Comparison of ENCODE assay signal across 13 cellular contexts in genomic region chr16:22188267-22188594, GRCh38. TPM values are rescaled to one million over a fixed set of nuclear protein-coding genes. Genes with fewer than 3 reads are reported as not detected.
DNase-seq lines count a peak whose midpoint lies in the region; ATAC-seq, FAIRE-seq and TF ChIP-seq lines count a peak whose summit lies in the region.
"Had no signal": no experiment of that assay in that cellular context is flagged by ENCODE, and none has a peak within 500 bp of the region (broad histone marks: within the 10 kb centered on the region; RNA-seq: fewer than 3 reads in every experiment).

No MANE protein-coding gene starts in this region.

- BruUV-seq in K562 (replicated peaks; lab: Mats Ljungman, UMichigan) = no TSS peak

- H3K27ac ChIP-seq in BLaER1 treated with 17β-estradiol and CSF1 and Interleukin-3, amounts not matched to agents 10 nM and 100 nM = peak overlapping the region in 3 of 11 experiments; percentile 74 to 79 (median 76); a peak in 1 of 22 replicates
- H3K27ac ChIP-seq in K562 (ENCODE audit: extremely low read depth, low read depth, low read length) = no peak overlapping the region
- H3K27ac ChIP-seq: brain microvascular endothelial cell, SJCRH30 had no signal

- DNase-seq in GM12891 (ENCODE audit: insufficient read length, low spot score) = no peak
- no peak for DNase-seq in K562 (ENCODE audit: extremely low read depth in 1 of 4, low spot score in 3 of 4)
- no peak for DNase-seq in natural killer cell treated with Interleukin-12 subunit alpha and Interleukin-12 subunit beta and Interleukin-15 and Interleukin-18, amount 100 ng/mL, for 72 hours (ENCODE audit: low spot score)
- no peak for DNase-seq in HK-2 (ENCODE audit: unreplicated experiment)
- no peak for DNase-seq in cerebellar nuclear complex (lab: John Stamatoyannopoulos, UW)
- DNase-seq in RCC 7860 (ENCODE audit: low spot score) = no peak

- intact Hi-C loops in K562 (cut with micrococcal nuclease) = loop anchor here (5.0 kb wide), 2 partner anchors 91 to 236 kb away; partner anchors contain the start of gene UQCRC2

- H3K4me3 ChIP-seq in BLaER1 treated with 17β-estradiol and CSF1 and Interleukin-3, amounts not matched to agents 10 nM and 100 nM = no peak overlapping the region
- H3K4me3 ChIP-seq in K562 = no peak overlapping the region
- H3K4me3 ChIP-seq: SJCRH30 had no signal

- POLR2A ChIA-PET in K562 (lab: Yijun Ruan, JAX) = interaction anchor here (0.5 to 1.3 kb wide), 6 partner anchors 8 to 574 kb away, joined by 3 to 4 read pairs (median 3); no protein-coding TSS in a partner anchor

- H3K9me3 Mint-ChIP-seq in natural killer cell treated with Interleukin-12 subunit alpha and Interleukin-12 subunit beta and Interleukin-15 and Interleukin-18, amount 100 ng/mL, for 72 hours = no peaks in the 10 kb centered on the region

- peak overlapping the region in 9 of 11 experiments; percentile 3 to 98 (median 95); a peak in 13 of 22 replicates for H3K4me2 ChIP-seq in BLaER1 treated with 17β-estradiol and CSF1 and Interleukin-3, amounts not matched to agents 10 nM and 100 nM
- H3K4me2 ChIP-seq in K562 (ENCODE audit: insufficient read depth, low read length) = no peak overlapping the region

- CTCF ChIA-PET in K562 (lab: Yijun Ruan, JAX; ENCODE audit: low intra/inter-chr PET ratio) = interaction anchor here (0.7 to 1.7 kb wide), 5 partner anchors 182 to 1028 kb away, joined by 3 to 10 read pairs (median 3); partner anchors contain the start of gene PDZD9

- peaks cover 28 to 38% of the 10 kb centered on the region in 2 donors for H3K4me1 Mint-ChIP-seq in natural killer cell treated with Interleukin-12 subunit alpha and Interleukin-12 subunit beta and Interleukin-15 and Interleukin-18, amount 100 ng/mL, for 72 hours (ENCODE audit: low read depth in 2 of 2)

- peaks cover 0 to 8% (median 0%) of the 10 kb centered on the region in 11 experiments; a peak in 1 of 22 replicates for H4K20me1 ChIP-seq in BLaER1 treated with 17β-estradiol and CSF1 and Interleukin-3, amounts not matched to agents 10 nM and 100 nM
- H4K20me1 ChIP-seq in K562 (replicated peaks; ENCODE audit: control insufficient read depth, insufficient read depth, low read length) = no peaks in the 10 kb centered on the region; the same call in 1 of the 2 replicates

- no peaks in the 10 kb centered on the region for H3K9me3 ChIP-seq in BLaER1 treated with 17β-estradiol and CSF1 and Interleukin-3, amounts not matched to agents 10 nM and 100 nM (replicated peaks in 1 of 11)
- no peaks in the 10 kb centered on the region for H3K9me3 ChIP-seq in K562 (replicated peaks; ENCODE audit: control insufficient read depth, insufficient read depth, low read depth, low read length)
- H3K9me3 ChIP-seq: SJCRH30 had no signal

- H3K27me3 Mint-ChIP-seq in natural killer cell treated with Interleukin-12 subunit alpha and Interleukin-12 subunit beta and Interleukin-15 and Interleukin-18, amount 100 ng/mL, for 72 hours = no peaks in the 10 kb centered on the region

- H3K4me1 ChIP-seq in BLaER1 treated with 17β-estradiol and CSF1 and Interleukin-3, amounts not matched to agents 10 nM and 100 nM = peaks cover 33 to 43% (median 40%) of the 10 kb centered on the region in 10 experiments
- H3K4me1 ChIP-seq in K562 (replicated peaks in 1 of 2; ENCODE audit: control insufficient read depth in 2 of 2, insufficient read depth in 2 of 2, low read length in 2 of 2) = peaks cover 15 to 22% of the 10 kb centered on the region in 2 experiments; a peak in 4 of 5 replicates
- H3K4me1 ChIP-seq: SJCRH30 had no signal

- no peak for TF ChIP-seq RAD21 in K562 (CRISPR knock-in tag; conservative IDR thresholded peaks at IDR 0.05 in 1 of 2, IDR thresholded peaks at IDR 0.05 in 1 of 2)

- TF ChIP-seq POLR2A in GM12891 (IDR thresholded peaks at IDR 0.05; ENCODE audit: low read depth, low read length) (no peak), K562 (conservative IDR thresholded peaks at IDR 0.05) (no peak)

- H3K36me3 ChIP-seq in BLaER1 treated with 17β-estradiol and CSF1 and Interleukin-3, amounts not matched to agents 10 nM and 100 nM = no peaks in the 10 kb centered on the region
- no peaks in the 10 kb centered on the region; the same call in 2 of the 3 replicates for H3K36me3 ChIP-seq in K562 (ENCODE audit: control insufficient read depth, insufficient read depth, low read length)
- H3K36me3 ChIP-seq: brain microvascular endothelial cell, SJCRH30 had no signal

- H3K9ac ChIP-seq in BLaER1 treated with 17β-estradiol and CSF1 and Interleukin-3, amounts not matched to agents 10 nM and 100 nM = 0 out of 22 replicates have a peak overlapping the region, but pooled peaks of 3 of the 11 experiments have one; percentile 15 to 80 (median 78)
- no peak overlapping the region for H3K9ac ChIP-seq in K562 (ENCODE audit: insufficient read depth in 1 of 2, low read depth in 2 of 2, low read length in 2 of 2)

- WGBS in K562 (ENCODE audit: insufficient coverage, low coverage, missing lambda C conversion rate) = 77% methylated on average over 2 of the region's 2 CpGs

- in situ Hi-C loops in K562 (cut with MboI) = loop anchor here (10.0 kb wide), 1 partner anchor 603 kb away; no protein-coding TSS in a partner anchor

- peaks cover 0 to 8% (median 7%) of the 10 kb centered on the region in 11 experiments; a peak in 11 of 22 replicates for H3K27me3 ChIP-seq in BLaER1 treated with 17β-estradiol and CSF1 and Interleukin-3, amounts not matched to agents 10 nM and 100 nM
- H3K27me3 ChIP-seq in K562 (ENCODE audit: control insufficient read depth in 2 of 2, insufficient read depth in 2 of 2, low read length in 2 of 2) = peaks cover 10 to 20% of the 10 kb centered on the region in 2 experiments; a peak in 4 of 5 replicates
- H3K27me3 ChIP-seq: brain microvascular endothelial cell, SJCRH30 had no signal

- TF ChIP-seq CTCF in K562 (IDR thresholded peaks at IDR 0.05 in 2 of 3, conservative IDR thresholded peaks at IDR 0.05 in 1 of 3; ENCODE audit: insufficient read depth in 2 of 3, low read depth in 1 of 3, low read length in 3 of 3) = no peak

- H3K36me3 Mint-ChIP-seq in natural killer cell treated with Interleukin-12 subunit alpha and Interleukin-12 subunit beta and Interleukin-15 and Interleukin-18, amount 100 ng/mL, for 72 hours = no peaks in the 10 kb centered on the region

- ATAC-seq in K562 = no peak
- no peak for ATAC-seq in natural killer cell treated with Interleukin-12 subunit alpha and Interleukin-12 subunit beta and Interleukin-15 and Interleukin-18, amount 100 ng/mL, for 72 hours
- ATAC-seq in GM18858 (IDR thresholded peaks at IDR 0.05; ENCODE audit: unreplicated experiment) = no peak

- H3K9me1 ChIP-seq in K562 (ENCODE audit: control insufficient read depth, insufficient read depth, low read length) = no peaks in the 10 kb centered on the region

- FAIRE-seq in GM12891 (lab: Jason Lieb, UNC) (peak; percentile 16), K562 (lab: Jason Lieb, UNC) (no peak), RCC 7860 (lab: Jason Lieb, UNC) (no peak)

- no peak overlapping the region for H3K4me3 Mint-ChIP-seq in natural killer cell treated with Interleukin-12 subunit alpha and Interleukin-12 subunit beta and Interleukin-15 and Interleukin-18, amount 100 ng/mL, for 72 hours

- no peak for TF ChIP-seq EP300 in K562 (IDR thresholded peaks at IDR 0.05; ENCODE audit: low read length)

- H2AFZ ChIP-seq in K562 (ENCODE audit: low read depth, low read length) = peak overlapping the region; percentile 41; the same call in 1 of the 2 replicates

- H3K27ac Mint-ChIP-seq in natural killer cell treated with Interleukin-12 subunit alpha and Interleukin-12 subunit beta and Interleukin-15 and Interleukin-18, amount 100 ng/mL, for 72 hours = peak overlapping the region; percentile 72 to 91

- H3K79me2 ChIP-seq in K562 (ENCODE audit: control insufficient read depth, insufficient read depth, low read length) = no peaks in the 10 kb centered on the region; the same call in 2 of the 3 replicates

RNA-seq across cellular contexts. Expression of gene EEF2K, which starts 17.8 kb away (rescaled TPM):
- polyA plus RNA-seq in GM12891 (2012; ENCODE audit: low read depth, missing spikeins) = 8.1 TPM
- total RNA-seq in K562 (2011; cell fraction: chromatin; rRNA removed; ENCODE audit: low replicate concordance) = 80.4 and 136 TPM in 2 replicates
- 75.0 and 81.5 TPM in 2 replicates for total RNA-seq in K562 (2011; cell fraction: nucleolus; rRNA removed)
- 92.4 and 163 TPM in 2 replicates for total RNA-seq in K562 (2011; cell fraction: nucleoplasm; rRNA removed)
- total RNA-seq in K562 (2014; rRNA removed) (13.1 and 14.8 TPM in 2 replicates), K562 (2014; rRNA removed; fragmentation: Illumina TruSeq; extraction: Trizol) (14.6 and 18.3 TPM in 2 replicates), K562 (2015; rRNA removed; fragmentation: Illumina TruSeq; extraction: Trizol) (12.1 and 12.9 TPM in 2 replicates), K562 (2021) (33.7 and 35.2 TPM in 2 replicates)
- polyA plus RNA-seq in K562 (2011; rRNA removed) (12.2 and 13.7 TPM in 2 replicates), K562 (2014; fragmentation: Illumina TruSeq; extraction: Trizol) (23.0 and 26.3 TPM in 2 replicates), K562 (2014; fragmentation: Nextera tagmentation; extraction: Ambion mirVana) (1 to 10 TPM; 3.0 to 3.4 TPM), K562 (2014; rRNA removed) (11.3 and 15.3 TPM in 2 replicates)
- 20.2 and 20.3 TPM in 2 replicates for polyA plus RNA-seq in K562 (2011; cell fraction: cytosol; rRNA removed)
- polyA plus RNA-seq in K562 (2011; cell fraction: nucleus; rRNA removed) = 32.2 and 38.1 TPM in 2 replicates
- polyA plus RNA-seq in K562 (2012) = 10.6 and 18.8 TPM in 2 replicates
- 29.6 and 31.7 TPM in 2 replicates for polyA minus RNA-seq in K562 (2011; rRNA and poly(A)+ RNA removed)
- polyA minus RNA-seq in K562 (2011; cell fraction: cytosol; rRNA and poly(A)+ RNA removed) = 28.4 and 40.3 TPM in 2 replicates
- polyA minus RNA-seq in K562 (2011; cell fraction: nucleus; rRNA and poly(A)+ RNA removed) = 12.3 and 15.8 TPM in 2 replicates
- total RNA-seq in natural killer cell treated with Interleukin-12 subunit alpha and Interleukin-12 subunit beta and Interleukin-15 and Interleukin-18, amount 100 ng/mL, for 72 hours = 10 to 100 TPM; 13.7 to 42.6 TPM

RNA-seq across cellular contexts. Expression of gene SDR42E2, which starts 25.9 kb away (rescaled TPM):
- polyA plus RNA-seq in GM12891 (2012; ENCODE audit: low read depth, missing spikeins) = 0.05 TPM
- total RNA-seq in K562 (2011; cell fraction: chromatin; rRNA removed; ENCODE audit: low replicate concordance) = 0.28 TPM in 1 of 2 replicates, not detected in the other
- 0.13 TPM in 1 of 2 replicates, not detected in the other for total RNA-seq in K562 (2011; cell fraction: nucleolus; rRNA removed)
- total RNA-seq in K562 (2011; cell fraction: nucleoplasm; rRNA removed) = 0.22 and 0.53 TPM in 2 replicates
- total RNA-seq in K562 (2014; rRNA removed) = not detected in 2 replicates
- not detected in 2 replicates for total RNA-seq in K562 (2014; rRNA removed; fragmentation: Illumina TruSeq; extraction: Trizol)
- 0.07 TPM in 1 of 2 replicates, not detected in the other for total RNA-seq in K562 (2015; rRNA removed; fragmentation: Illumina TruSeq; extraction: Trizol)
- total RNA-seq in K562 (2021) = not detected in 2 replicates
- 0.03 and 0.08 TPM in 2 replicates for polyA plus RNA-seq in K562 (2011; rRNA removed)
- polyA plus RNA-seq in K562 (2011; cell fraction: cytosol; rRNA removed) = 0.03 TPM in 1 of 2 replicates, not detected in the other
- 0.06 and 0.09 TPM in 2 replicates for polyA plus RNA-seq in K562 (2011; cell fraction: nucleus; rRNA removed)
- 0.04 and 0.07 TPM in 2 replicates for polyA plus RNA-seq in K562 (2012)
- 0.04 TPM in 1 of 2 replicates, not detected in the other for polyA plus RNA-seq in K562 (2014; fragmentation: Illumina TruSeq; extraction: Trizol)
- polyA plus RNA-seq in K562 (2014; fragmentation: Nextera tagmentation; extraction: Ambion mirVana) = under 1 TPM; 0.04 to 0.06 TPM
- not detected in 2 replicates for polyA plus RNA-seq in K562 (2014; rRNA removed)
- polyA minus RNA-seq in K562 (2011; rRNA and poly(A)+ RNA removed) = not detected in 2 replicates
- polyA minus RNA-seq in K562 (2011; cell fraction: cytosol; rRNA and poly(A)+ RNA removed) = not detected in 2 replicates
- polyA minus RNA-seq in K562 (2011; cell fraction: nucleus; rRNA and poly(A)+ RNA removed) = 0.22 and 0.27 TPM in 2 replicates
- under 1 TPM in 1 of 2 donors, not detected in 1; 0.22 TPM for total RNA-seq in natural killer cell treated with Interleukin-12 subunit alpha and Interleukin-12 subunit beta and Interleukin-15 and Interleukin-18, amount 100 ng/mL, for 72 hours
- total RNA-seq: H1, kidney epithelial cell, renal cortical epithelial cell, SJCRH30 had no signal
